In the genomic region with DNA sequence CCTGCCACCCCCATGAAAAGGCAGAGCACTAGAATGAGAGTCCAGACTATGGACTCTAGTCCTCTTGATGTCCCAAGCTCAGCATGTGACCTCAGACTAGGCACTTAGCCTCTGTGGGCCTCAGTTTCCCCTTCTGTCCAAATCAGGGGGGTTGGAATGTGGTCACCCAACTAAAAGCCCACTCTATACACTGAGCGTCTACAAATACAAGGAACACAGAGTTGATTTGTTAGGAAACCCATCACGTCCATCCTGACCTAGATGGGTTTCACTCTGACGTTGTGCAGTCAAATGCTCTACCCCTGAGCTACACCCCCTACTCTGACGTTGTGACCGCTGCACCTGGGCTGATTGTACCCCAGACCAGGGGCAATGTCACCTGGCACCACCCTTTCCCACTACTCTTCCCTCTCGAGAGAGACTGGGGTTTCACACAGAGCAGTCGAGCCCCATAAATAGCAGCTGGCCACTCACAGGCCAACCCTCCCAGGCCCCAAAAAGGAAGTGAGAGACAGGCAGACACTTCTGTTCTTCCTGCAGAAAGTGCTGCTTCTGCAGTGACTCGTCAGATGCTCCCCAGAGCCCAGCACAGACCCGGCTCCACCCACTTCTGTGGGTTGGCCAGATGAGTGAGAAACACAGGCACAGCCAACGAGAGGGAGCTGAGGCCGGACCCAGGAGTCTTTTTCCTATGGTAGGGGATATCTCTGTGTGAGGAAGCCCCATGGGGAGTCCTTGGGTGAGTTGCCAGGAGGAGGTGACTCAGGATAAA, we compare ENCODE assay signal across 8 cellular contexts. TPM values are rescaled to one million over a fixed set of nuclear protein-coding genes. Genes with fewer than 3 reads are reported as not detected.
DNase-seq lines count a peak whose midpoint lies in the region; ATAC-seq and TF ChIP-seq lines count a peak whose summit lies in the region.

No MANE protein-coding gene starts in this region.

- CTCF ChIA-PET in activated CD8-positive, alpha-beta T cell treated with anti-CD3 and anti-CD28 coated beads, Interleukin-2, amount 10 ng/mL, durations not matched to agents 7 days and 5 days (lab: Charles Lee) = interaction anchor here (1.5 to 2.1 kb wide), 2 partner anchors 11 to 12 kb away, joined by 7 to 8 read pairs; no protein-coding TSS in a partner anchor

- peaks cover 34% of the 10 kb centered on the region for H3K4me1 Mint-ChIP-seq in activated CD8-positive, alpha-beta T cell treated with anti-CD3 and anti-CD28 coated beads, Interleukin-2, amount 10 ng/mL, durations not matched to agents 7 days and 5 days (ENCODE audit: low read depth)
- H3K4me1 Mint-ChIP-seq in chondrocyte (ENCODE audit: low read depth) = peaks cover 15% of the 10 kb centered on the region
- H3K4me1 Mint-ChIP-seq in progenitor cell of endocrine pancreas (ENCODE audit: low read depth) = no peaks in the 10 kb centered on the region

- DNase-seq in HFF-Myc (ENCODE audit: extremely low read depth, low read depth) = peak; percentile 51
- peak; percentile 97 for DNase-seq in MV-4-11 (lab: John Stamatoyannopoulos, UW)
- peak; percentile 79 for DNase-seq in activated CD8-positive, alpha-beta T cell treated with anti-CD3 and anti-CD28 coated beads, Interleukin-2, amount 10 ng/mL, durations not matched to agents 7 days and 5 days
- peak; percentile 77 for DNase-seq in fibroblast of mammary gland (ENCODE audit: low read depth)
- DNase-seq in omental fat pad (ENCODE audit: low spot score) = no peak
- no peak for DNase-seq in chondrocyte (ENCODE audit: low spot score)
- DNase-seq in progenitor cell of endocrine pancreas (ENCODE audit: low spot score, unreplicated experiment) = no peak

- TF ChIP-seq CTCF in HFF-Myc (IDR thresholded peaks at IDR 0.05; ENCODE audit: low read depth, low read length, missing control alignments) (no peak), fibroblast of mammary gland (conservative IDR thresholded peaks at IDR 0.05; ENCODE audit: control insufficient read depth, insufficient read depth, low read depth, low read length) (no peak), omental fat pad (IDR thresholded peaks at IDR 0.05) (no peak), chondrocyte (IDR thresholded peaks at IDR 0.05) (no peak), progenitor cell of endocrine pancreas (IDR thresholded peaks at IDR 0.05; ENCODE audit: unreplicated experiment) (no peak)

- peak overlapping the region; percentile 94 for H3K27ac Mint-ChIP-seq in activated CD8-positive, alpha-beta T cell treated with anti-CD3 and anti-CD28 coated beads, Interleukin-2, amount 10 ng/mL, durations not matched to agents 7 days and 5 days
- no peak overlapping the region for H3K27ac Mint-ChIP-seq in chondrocyte (ENCODE audit: unreplicated experiment)
- H3K27ac Mint-ChIP-seq in progenitor cell of endocrine pancreas = no peak overlapping the region

- H3K9me3 Mint-ChIP-seq in activated CD8-positive, alpha-beta T cell treated with anti-CD3 and anti-CD28 coated beads, Interleukin-2, amount 10 ng/mL, durations not matched to agents 7 days and 5 days (ENCODE audit: insufficient read depth) = no peaks in the 10 kb centered on the region
- H3K9me3 Mint-ChIP-seq in chondrocyte (ENCODE audit: low read depth) (no peaks in the 10 kb centered on the region), progenitor cell of endocrine pancreas (ENCODE audit: low read depth) (no peaks in the 10 kb centered on the region)

- no peaks in the 10 kb centered on the region for H3K36me3 Mint-ChIP-seq in activated CD8-positive, alpha-beta T cell treated with anti-CD3 and anti-CD28 coated beads, Interleukin-2, amount 10 ng/mL, durations not matched to agents 7 days and 5 days (ENCODE audit: low read depth)
- H3K36me3 Mint-ChIP-seq in chondrocyte (ENCODE audit: low read depth) (no peaks in the 10 kb centered on the region), progenitor cell of endocrine pancreas (ENCODE audit: insufficient read depth) (no peaks in the 10 kb centered on the region)

- POLR2A ChIA-PET in activated CD8-positive, alpha-beta T cell treated with anti-CD3 and anti-CD28 coated beads, Interleukin-2, amount 10 ng/mL, durations not matched to agents 7 days and 5 days (lab: Charles Lee) = interaction anchor here (0.7 to 1.2 kb wide), 2 partner anchors 13 to 537 kb away, joined by 3 read pairs; no protein-coding TSS in a partner anchor

- ATAC-seq in activated CD8-positive, alpha-beta T cell treated with anti-CD3 and anti-CD28 coated beads, Interleukin-2, amount 10 ng/mL, durations not matched to agents 7 days and 5 days = peak; percentile 86
- ATAC-seq in omental fat pad (ENCODE audit: low FRiP score) = peak; percentile 46

- peak overlapping the region; percentile 42 for H3K4me3 Mint-ChIP-seq in activated CD8-positive, alpha-beta T cell treated with anti-CD3 and anti-CD28 coated beads, Interleukin-2, amount 10 ng/mL, durations not matched to agents 7 days and 5 days
- H3K4me3 Mint-ChIP-seq in chondrocyte (ENCODE audit: unreplicated experiment) (no peak overlapping the region), progenitor cell of endocrine pancreas (ENCODE audit: low read depth) (no peak overlapping the region)

- H3K4me3 ChIP-seq in HFF-Myc (replicated peaks; ENCODE audit: low read depth, low read length) (no peak overlapping the region), fibroblast of mammary gland (ENCODE audit: control insufficient read depth, low read depth, low read length) (no peak overlapping the region)

- TF ChIP-seq POLR2A in GM15510 (IDR thresholded peaks at IDR 0.05; ENCODE audit: borderline replicate concordance, extremely low read depth, insufficient read length) = peak; percentile 70

- peaks cover 2% of the 10 kb centered on the region for H3K27me3 Mint-ChIP-seq in activated CD8-positive, alpha-beta T cell treated with anti-CD3 and anti-CD28 coated beads, Interleukin-2, amount 10 ng/mL, durations not matched to agents 7 days and 5 days (ENCODE audit: low read depth)
- H3K27me3 Mint-ChIP-seq in chondrocyte (ENCODE audit: low read depth) (no peaks in the 10 kb centered on the region), progenitor cell of endocrine pancreas (peaks cover 25% of the 10 kb centered on the region)

RNA-seq across cellular contexts. Expression of gene TNFRSF13B, which starts 16.1 kb away (rescaled TPM):
- total RNA-seq in activated CD8-positive, alpha-beta T cell treated with anti-CD3 and anti-CD28 coated beads, Interleukin-2, amount 10 ng/mL, durations not matched to agents 7 days and 5 days = not detected
- under 1 TPM in 1 of 4 donors, not detected in 3; 0.48 TPM for total RNA-seq in omental fat pad
- not detected in 3 replicates for total RNA-seq in chondrocyte
- not detected in 2 replicates for total RNA-seq in progenitor cell of endocrine pancreas

RNA-seq across cellular contexts. Expression of gene MPRIP, which starts 54.2 kb away (rescaled TPM):
- 100 to 1,000 TPM; 217 to 226 TPM for total RNA-seq in activated CD8-positive, alpha-beta T cell treated with anti-CD3 and anti-CD28 coated beads, Interleukin-2, amount 10 ng/mL, durations not matched to agents 7 days and 5 days
- total RNA-seq in omental fat pad (100 to 1,000 TPM in 3 of 4 donors, 10 to 100 TPM in 1; 68.6 to 196 (median 125) TPM), chondrocyte (197 to 352 TPM (median 345 TPM) in 3 replicates), progenitor cell of endocrine pancreas (180 and 195 TPM in 2 replicates)

Comparison
In these comparisons a context has a peak if more than half of its experiments do, and no peak if none do; other contexts are left out.
1. DNase-seq: peak in HFF-Myc (single experiment), MV-4-11 (single experiment), activated CD8-positive, alpha-beta T cell treated with anti-CD3 and anti-CD28 coated beads, Interleukin-2, amount 10 ng/mL, durations not matched to agents 7 days and 5 days (single experiment) and fibroblast of mammary gland (single experiment); none in omental fat pad (single experiment), chondrocyte (single experiment) and progenitor cell of endocrine pancreas (single experiment).